Comparison of ENCODE assay signal across 8 cellular contexts in genomic region chr12:121801601-121802484, GRCh38. TPM values are rescaled to one million over a fixed set of nuclear protein-coding genes. Genes with fewer than 3 reads are reported as not detected.
DNase-seq lines count a peak whose midpoint lies in the region; ATAC-seq and TF ChIP-seq lines count a peak whose summit lies in the region.

No MANE protein-coding gene starts in this region.

- peak overlapping the region; percentile 91 for H3K27ac ChIP-seq in CD4-positive, alpha-beta memory T cell (ENCODE audit: low read depth, low read length)
- H3K27ac ChIP-seq in SU-DHL-6 (ENCODE audit: low read depth, low read length) = peak overlapping the region; percentile 97
- H3K27ac ChIP-seq in temporal lobe (ENCODE audit: low read depth, low read length) = peak overlapping the region; percentile 99

- POLR2A ChIA-PET in CD4-positive, alpha-beta memory T cell (lab: Charles Lee; ENCODE audit: partially characterized antibody) = interaction anchor here (0.7 to 44.6 kb wide), 22 partner anchors 6 to 1600 kb away, joined by 3 to 2727 read pairs (median 7); partner anchors contain the start of genes DIABLO, KDM2B, MPHOSPH9 and MTRFR

- H3K4me1 ChIP-seq in CD4-positive, alpha-beta memory T cell (ENCODE audit: insufficient read depth, low read length) = peaks cover 35% of the 10 kb centered on the region

- WGBS in lower leg skin, 2 donors = 2 to 3% methylated on average over 18 of the region's 18 CpGs

- peaks cover 30% of the 10 kb centered on the region for H3F3A ChIP-seq in SU-DHL-6 (ENCODE audit: insufficient read depth)

- no peak overlapping the region for H2AFZ ChIP-seq in SU-DHL-6 (ENCODE audit: low read depth, low read length, severe bottlenecking)

- no peaks in the 10 kb centered on the region for H3K9me2 ChIP-seq in SU-DHL-6 (replicated peaks; ENCODE audit: insufficient read depth, low read length)

- TF ChIP-seq CTCF in SU-DHL-6 (IDR thresholded peaks at IDR 0.05; ENCODE audit: insufficient read depth, low read length, poor library complexity, severe bottlenecking) (no peak), lower leg skin (IDR thresholded peaks at IDR 0.05) (no peak)

- peak overlapping the region; percentile 97 for H3K4me2 ChIP-seq in SU-DHL-6 (ENCODE audit: low read depth, low read length, poor library complexity, severe bottlenecking)

- H3K27me3 Mint-ChIP-seq in CD4-positive, alpha-beta memory T cell = no peaks in the 10 kb centered on the region
- no peaks in the 10 kb centered on the region for H3K27me3 Mint-ChIP-seq in central memory CD8-positive, alpha-beta T cell

- H3K9me3 ChIP-seq in CD4-positive, alpha-beta memory T cell (ENCODE audit: control insufficient read depth in 1 of 2, low read length in 2 of 2) = no peaks in the 10 kb centered on the region
- H3K9me3 ChIP-seq in SU-DHL-6 (ENCODE audit: insufficient read depth, low read length) = no peaks in the 10 kb centered on the region

- intact Hi-C loops in CD4-positive, alpha-beta memory T cell (cut with micrococcal nuclease) = loop anchor here (1.0 kb wide), 2 partner anchors 8 to 37 kb away; no protein-coding TSS in a partner anchor
- intact Hi-C loops in lower leg skin (cut with DNase I; ENCODE audit: low total_unique reads) = no loop called here

- peaks cover 42% of the 10 kb centered on the region for H3K79me2 ChIP-seq in SU-DHL-6 (ENCODE audit: insufficient read depth, low read length)

- H3K27ac Mint-ChIP-seq in CD4-positive, alpha-beta memory T cell = peak overlapping the region; percentile 98 to 99 (median 99)
- peak overlapping the region; percentile 100 for H3K27ac Mint-ChIP-seq in central memory CD8-positive, alpha-beta T cell (ENCODE audit: low read depth)

- CTCF ChIA-PET in CD4-positive, alpha-beta memory T cell (lab: Charles Lee; ENCODE audit: partially characterized antibody) = interaction anchor here (1.0 to 16.7 kb wide), 10 partner anchors 6 to 177 kb away, joined by 3 to 918 read pairs (median 4); partner anchors contain the start of genes CFAP251, PSMD9, RHOF and SETD1B

- no peaks in the 10 kb centered on the region for H4K20me1 ChIP-seq in SU-DHL-6 (ENCODE audit: low read depth, low read length)

- peaks cover 0 to 3% (median 0%) of the 10 kb centered on the region in 8 donors for H3K9me3 Mint-ChIP-seq in CD4-positive, alpha-beta memory T cell
- no peaks in the 10 kb centered on the region for H3K9me3 Mint-ChIP-seq in central memory CD8-positive, alpha-beta T cell

- in situ Hi-C loops in KBM-7 (cut with MboI; ENCODE audit: low pct_unique_long_range_greater_than_20kb, low sequenced_read_pairs) = no loop called here

- DNase-seq in CD4-positive, alpha-beta memory T cell = peak; percentile 76 to 82 (median 78)
- peak; percentile 62 for DNase-seq in KBM-7
- peak in 1 of 2 donors; percentile 60 for DNase-seq in central memory CD8-positive, alpha-beta T cell (ENCODE audit: low spot score in 2 of 2)
- no peak for DNase-seq in lower leg skin (ENCODE audit: low spot score in 2 of 2)
- no peak for DNase-seq in cortex of kidney (lab: John Stamatoyannopoulos, UW)

- peak overlapping the region; percentile 92 to 99 (median 98) for H3K4me3 Mint-ChIP-seq in CD4-positive, alpha-beta memory T cell
- H3K4me3 Mint-ChIP-seq in central memory CD8-positive, alpha-beta T cell = peak overlapping the region; percentile 99

- no peaks in the 10 kb centered on the region for H3K27me3 ChIP-seq in CD4-positive, alpha-beta memory T cell (ENCODE audit: insufficient read depth, low read length)
- no peaks in the 10 kb centered on the region for H3K27me3 ChIP-seq in SU-DHL-6 (ENCODE audit: low read length)

- peak overlapping the region; percentile 98 for H3K4me3 ChIP-seq in CD4-positive, alpha-beta memory T cell (ENCODE audit: low read length in 2 of 2)
- H3K4me3 ChIP-seq in SU-DHL-6 (ENCODE audit: insufficient read depth, low read length, poor library complexity, severe bottlenecking) (peak overlapping the region; percentile 63), lower leg skin (ENCODE audit: low read depth, poor library complexity, severe bottlenecking) (peak overlapping the region; percentile 78)

- peaks cover 17 to 56% (median 32%) of the 10 kb centered on the region in 4 donors for H3K4me1 Mint-ChIP-seq in CD4-positive, alpha-beta memory T cell
- H3K4me1 Mint-ChIP-seq in central memory CD8-positive, alpha-beta T cell = peaks cover 51% of the 10 kb centered on the region

- peaks cover 17% of the 10 kb centered on the region for H3K36me3 ChIP-seq in CD4-positive, alpha-beta memory T cell (ENCODE audit: insufficient read depth, low read length)
- H3K36me3 ChIP-seq in SU-DHL-6 (ENCODE audit: low read length) = no peaks in the 10 kb centered on the region

- ATAC-seq in central memory CD8-positive, alpha-beta T cell (replicated peaks; ENCODE audit: extremely low read depth, poor library complexity, severe bottlenecking) = peak; percentile 12
- ATAC-seq in GM21381 (IDR thresholded peaks at IDR 0.05; ENCODE audit: unreplicated experiment) = no peak

- H3K36me3 Mint-ChIP-seq in CD4-positive, alpha-beta memory T cell = peaks cover 18 to 54% of the 10 kb centered on the region in 2 donors
- H3K36me3 Mint-ChIP-seq in central memory CD8-positive, alpha-beta T cell (ENCODE audit: insufficient read depth) = peaks cover 63% of the 10 kb centered on the region

- H3K9ac ChIP-seq in SU-DHL-6 (ENCODE audit: low read length) = peak overlapping the region; percentile 77

- no peak for TF ChIP-seq POLR2A in lower leg skin (IDR thresholded peaks at IDR 0.05)

RNA-seq across cellular contexts. Expression of gene SETD1B, which starts 2.0 kb away (rescaled TPM):
- 10 to 100 TPM; 67.1 to 69.3 TPM for total RNA-seq in CD4-positive, alpha-beta memory T cell
- 1 to 10 TPM in 1 of 2 donors, under 1 TPM in 1; 0.13 to 3.3 TPM for polyA plus RNA-seq in CD4-positive, alpha-beta memory T cell
- total RNA-seq in lower leg skin (10 to 100 TPM; 10.1 to 15.0 (median 11.6) TPM), temporal lobe (7.1 TPM)

RNA-seq across cellular contexts. Expression of gene RHOF, which starts 8.4 kb away (rescaled TPM):
- 100 to 1,000 TPM; 137 to 138 TPM for total RNA-seq in CD4-positive, alpha-beta memory T cell
- 100 to 1,000 TPM in 1 of 2 donors, 10 to 100 TPM in 1; 72.6 to 106 TPM for polyA plus RNA-seq in CD4-positive, alpha-beta memory T cell
- 10 to 100 TPM in 2 of 4 donors, 1 to 10 TPM in 2; 5.4 to 24.1 (median 9.9) TPM for total RNA-seq in lower leg skin
- total RNA-seq in temporal lobe = 10.1 TPM

RNA-seq across cellular contexts. Expression of gene HPD, which starts 56.8 kb away (rescaled TPM):
- not detected for total RNA-seq in CD4-positive, alpha-beta memory T cell
- not detected for polyA plus RNA-seq in CD4-positive, alpha-beta memory T cell
- total RNA-seq in lower leg skin (not detected), temporal lobe (not detected)

Comparison
In these comparisons a context has a peak if more than half of its experiments do, and no peak if none do; other contexts are left out.
1. DNase-seq: peak in CD4-positive, alpha-beta memory T cell (5 of 5) and KBM-7 (single experiment); none in lower leg skin (0 of 2) and cortex of kidney (single experiment).
2. RNA of gene RHOF, which starts 8.4 kb away (total RNA-seq): 137 to 138 TPM in CD4-positive, alpha-beta memory T cell; 5.4 to 24.1 TPM in lower leg skin and 10.1 TPM in temporal lobe (single experiment); every median in the first group is over 4 times any median in the second.
3. Peak in every context shown above with its lines, with median percentiles within 50 percentile points of each other: H3K27ac ChIP-seq and H3K4me3 ChIP-seq.